In genomic region chrX:110156167-110156754, GRCh38 we compare ENCODE assay signal across 9 cellular contexts.
DNase-seq lines count a peak whose midpoint lies in the region; ATAC-seq, FAIRE-seq and TF ChIP-seq lines count a peak whose summit lies in the region.
"Had no signal": no experiment of that assay in that cellular context is flagged by ENCODE, and none has a peak within 500 bp of the region (broad histone marks: within the 10 kb centered on the region; RNA-seq: fewer than 3 reads in every experiment).

No MANE protein-coding gene starts in this region.

- no peaks in the 10 kb centered on the region for H3K9me3 Mint-ChIP-seq in neural crest cell
- H3K9me3 Mint-ChIP-seq: activated naive CD4-positive, alpha-beta T cell treated with anti-CD3 and anti-CD28 coated beads, Interleukin-2, amount 50 U/mL, for 24 hours had no signal

- no peak overlapping the region for H3K27ac Mint-ChIP-seq in neural crest cell (ENCODE audit: unreplicated experiment)
- H3K27ac Mint-ChIP-seq: activated naive CD4-positive, alpha-beta T cell treated with anti-CD3 and anti-CD28 coated beads, Interleukin-2, amount 50 U/mL, for 24 hours had no signal

- no peaks in the 10 kb centered on the region for H3K4me1 Mint-ChIP-seq in neural crest cell

- TF ChIP-seq CTCF in D721Med (IDR thresholded peaks at IDR 0.05; ENCODE audit: insufficient read depth, missing control alignments) (peak; percentile 15), LNCaP clone FGC (IDR thresholded peaks at IDR 0.05; ENCODE audit: control insufficient read depth, extremely low read depth, insufficient read depth) (peak; percentile 35), cardiac fibroblast (IDR thresholded peaks at IDR 0.05; ENCODE audit: low read depth, low read length) (peak; percentile 22), neural crest cell (conservative IDR thresholded peaks at IDR 0.05) (peak; percentile 83)

- no peak for DNase-seq in D721Med (ENCODE audit: insufficient read length, low spot score)
- DNase-seq in LNCaP clone FGC (ENCODE audit: low read depth): no peak
- peak in 1 of 2 donors; percentile 28 for DNase-seq in cardiac fibroblast (ENCODE audit: low read depth in 2 of 2)
- DNase-seq in neural crest cell (ENCODE audit: low read depth, low spot score): no peak
- no peak for DNase-seq in MV-4-11 (lab: John Stamatoyannopoulos, UW)
- DNase-seq in HPDE6-E6E7 (ENCODE audit: extremely low spot score): no peak

- no peaks in the 10 kb centered on the region for H3K27me3 Mint-ChIP-seq in neural crest cell (ENCODE audit: low read depth)
- H3K27me3 Mint-ChIP-seq: activated naive CD4-positive, alpha-beta T cell treated with anti-CD3 and anti-CD28 coated beads, Interleukin-2, amount 50 U/mL, for 24 hours had no signal

- H3K4me3 ChIP-seq in LNCaP clone FGC (ENCODE audit: low read depth, low read length) (no peak overlapping the region), cardiac fibroblast (replicated peaks in 1 of 2; ENCODE audit: low read depth in 2 of 2, low read length in 2 of 2) (no peak overlapping the region)

- no peak overlapping the region for H3K4me3 Mint-ChIP-seq in neural crest cell
- H3K4me3 Mint-ChIP-seq: activated naive CD4-positive, alpha-beta T cell treated with anti-CD3 and anti-CD28 coated beads, Interleukin-2, amount 50 U/mL, for 24 hours had no signal

- FAIRE-seq in D721Med (lab: Jason Lieb, UNC): no peak

- ATAC-seq in HG03039 (IDR thresholded peaks at IDR 0.05; ENCODE audit: unreplicated experiment) (no peak), HG02763 (IDR thresholded peaks at IDR 0.05; ENCODE audit: unreplicated experiment) (no peak)

- no peaks in the 10 kb centered on the region for H3K36me3 Mint-ChIP-seq in neural crest cell (ENCODE audit: low read depth)
- H3K36me3 Mint-ChIP-seq: activated naive CD4-positive, alpha-beta T cell treated with anti-CD3 and anti-CD28 coated beads, Interleukin-2, amount 50 U/mL, for 24 hours had no signal

Comparison
In these comparisons a context has a peak if more than half of its experiments do, and no peak if none do; other contexts are left out.
1. CTCF ChIP-seq: peak in every context shown above with its lines; median percentile 83 in neural crest cell; 35 in LNCaP clone FGC; 22 in cardiac fibroblast; 15 in D721Med.